Comparison of ENCODE assay signal across 11 cellular contexts in genomic region chr17:74833501-74834361, GRCh38. TPM values are rescaled to one million over a fixed set of nuclear protein-coding genes. Genes with fewer than 3 reads are reported as not detected.
DNase-seq lines count a peak whose midpoint lies in the region; ATAC-seq and TF ChIP-seq lines count a peak whose summit lies in the region.
"Had no signal": no experiment of that assay in that cellular context is flagged by ENCODE, and none has a peak within 500 bp of the region (broad histone marks: within the 10 kb centered on the region; RNA-seq: fewer than 3 reads in every experiment).

No MANE protein-coding gene starts in this region.

- H3K9me3 ChIP-seq in gastrocnemius medialis, result no peaks in the 10 kb centered on the region

- ATAC-seq in gastrocnemius medialis (no peak), HG03521 (IDR thresholded peaks at IDR 0.05; ENCODE audit: unreplicated experiment) (no peak), GM18520 (IDR thresholded peaks at IDR 0.05; ENCODE audit: unreplicated experiment) (no peak)
- ATAC-seq: stimulated activated naive CD8-positive, alpha-beta T cell treated with anti-CD3 and anti-CD28 coated beads, Interleukin-15, Interleukin-2, amounts not matched to agents 100 U/mL and 50 U/mL, for 24 hours had no signal

- H3K4me3 ChIP-seq in gastrocnemius medialis, result no peak overlapping the region

- no peak for TF ChIP-seq POLR2A in gastrocnemius medialis (IDR thresholded peaks at IDR 0.05)

- in situ Hi-C loops in gastrocnemius medialis (cut with MboI; ENCODE audit: low sequenced_read_pairs in 4 of 4), result no loop called here

- no peaks in the 10 kb centered on the region for H3K27me3 ChIP-seq in gastrocnemius medialis

- DNase-seq in GM19238 (ENCODE audit: insufficient read length, low spot score) (peak; percentile 69), NCI-H2227 (lab: John Stamatoyannopoulos, UW; ENCODE audit: unreplicated experiment) (peak; percentile 61), cerebellum (ENCODE audit: low spot score) (peak; percentile 86), gastrocnemius medialis (peak; percentile 20 to 23), NCI-H187 (lab: John Stamatoyannopoulos, UW) (no peak)
- DNase-seq: activated CD4-positive, alpha-beta memory T cell treated with anti-CD3 and anti-CD28 coated beads, Interleukin-2, amount 10 ng/mL, durations not matched to agents 7 days and 5 days; occipital lobe; stimulated activated naive CD8-positive, alpha-beta T cell treated with anti-CD3 and anti-CD28 coated beads, Interleukin-15, Interleukin-2, amounts not matched to agents 100 U/mL and 50 U/mL, for 24 hours had no signal

- intact Hi-C loops in gastrocnemius medialis (cut with DNase I; ENCODE audit: low total_unique reads), result no loop called here

- no peak for TF ChIP-seq CTCF in gastrocnemius medialis (IDR thresholded peaks at IDR 0.05 in 4 of 5, conservative IDR thresholded peaks at IDR 0.05 in 1 of 5)

- no peak overlapping the region for H3K27ac ChIP-seq in gastrocnemius medialis
- H3K27ac ChIP-seq: epithelial cell of prostate had no signal

- H3K36me3 ChIP-seq in gastrocnemius medialis, result peaks cover 0 to 9% of the 10 kb centered on the region in 2 donors

- no peaks in the 10 kb centered on the region for H3K4me1 ChIP-seq in gastrocnemius medialis

RNA-seq across cellular contexts. Expression of gene GRIN2C, which starts 26.0 kb away (rescaled TPM):
- total RNA-seq in cerebellum (8.1 TPM), gastrocnemius medialis (1 to 10 TPM in 2 of 4 donors, not detected in 2; 1.2 to 1.5 TPM)

RNA-seq across cellular contexts. Expression of gene FDXR, which starts 39.1 kb away (rescaled TPM):
- total RNA-seq in cerebellum, result 2.3 TPM
- total RNA-seq in gastrocnemius medialis, result 1 to 10 TPM; 2.1 to 6.0 (median 3.2) TPM

RNA-seq across cellular contexts. Expression of gene NAT9, which starts 57.6 kb away (rescaled TPM):
- 22.0 TPM for total RNA-seq in cerebellum
- 10 to 100 TPM in 3 of 4 donors, 1 to 10 TPM in 1; 7.7 to 27.4 (median 14.5) TPM for total RNA-seq in gastrocnemius medialis

RNA-seq across cellular contexts. Expression of gene FADS6, which starts 59.7 kb away (rescaled TPM):
- total RNA-seq in cerebellum (2.7 TPM), gastrocnemius medialis (not detected)
- total RNA-seq: activated CD4-positive, alpha-beta memory T cell treated with anti-CD3 and anti-CD28 coated beads, Interleukin-2, amount 10 ng/mL, durations not matched to agents 7 days and 5 days had no signal

Comparison
In these comparisons a context has a peak if more than half of its experiments do, and no peak if none do; other contexts are left out.
1. DNase-seq: peak in GM19238 (single experiment), NCI-H2227 (single experiment), cerebellum (single experiment) and gastrocnemius medialis (2 of 2); none in NCI-H187 (0 of 2).